In genomic region chr21:44181506-44181905, GRCh38 we compare ENCODE assay signal across 7 cellular contexts. TPM values are rescaled to one million over a fixed set of nuclear protein-coding genes. Genes with fewer than 3 reads are reported as not detected.
A peak's percentile ranks its signal among the peaks of the same experiment; 100 is the strongest.
DNase-seq lines count a peak whose midpoint lies in the region; ATAC-seq, FAIRE-seq and TF ChIP-seq lines count a peak whose summit lies in the region.
"Not testable (repeated sequence)": the region's sequence is repeated elsewhere in the genome, so short reads cannot be mapped to it uniquely, and the experiment has no call there.

No MANE protein-coding gene starts in this region.

- H3K9ac ChIP-seq in endothelial cell of umbilical vein (replicated peaks; ENCODE audit: extremely low read depth, insufficient read depth, low read length): not testable (repeated sequence)

- not testable (repeated sequence) for H3K79me2 ChIP-seq in endothelial cell of umbilical vein (ENCODE audit: control insufficient read depth, insufficient read depth, low read length)

- H3K36me3 ChIP-seq in endothelial cell of umbilical vein (ENCODE audit: control insufficient read depth in 2 of 2, extremely low read depth in 1 of 2, insufficient read depth in 2 of 2, low read length in 2 of 2); lower lobe of right lung; aorta (ENCODE audit: control insufficient read depth in 1 of 2, insufficient read depth in 2 of 2, low read length in 1 of 2): not testable (repeated sequence)

- dilution Hi-C loops in endothelial cell of umbilical vein (cut with MboI; ENCODE audit: extremely low pct_ligation_motif_present, low sequenced_read_pairs): not testable (repeated sequence)

- not testable (repeated sequence) for H3K4me1 ChIP-seq in endothelial cell of umbilical vein (ENCODE audit: control insufficient read depth, extremely low read depth, insufficient read depth, low read length); right cardiac atrium (ENCODE audit: control insufficient read depth, insufficient read depth, low read length); lower lobe of right lung; aorta (ENCODE audit: control insufficient read depth in 1 of 2, insufficient read depth in 2 of 2, low read length in 2 of 2)

- not testable (repeated sequence) for H3K9me3 ChIP-seq in endothelial cell of umbilical vein (replicated peaks; ENCODE audit: control insufficient read depth, insufficient read depth, low read length); right cardiac atrium (ENCODE audit: control insufficient read depth, low read length); lower lobe of right lung; aorta (ENCODE audit: control insufficient read depth, low read length)

- POLR2A ChIA-PET in endothelial cell of umbilical vein (lab: Charles Lee): not testable (repeated sequence)

- intact Hi-C loops in endothelial cell of umbilical vein (cut with micrococcal nuclease); Right ventricle myocardium superior (cut with DNase I); left cardiac atrium (cut with DNase I); right cardiac atrium (cut with DNase I); lower lobe of right lung (cut with DNase I); sciatic nerve (cut with DNase I); aorta (cut with DNase I): not testable (repeated sequence)

- not testable (repeated sequence) for H3K4me3 ChIP-seq in endothelial cell of umbilical vein (replicated peaks in 1 of 3; ENCODE audit: insufficient read depth in 1 of 3, low read depth in 1 of 3, low read length in 3 of 3); right cardiac atrium (ENCODE audit: low read length); lower lobe of right lung; aorta (ENCODE audit: low read length in 2 of 2)

- no CpG with 5 or more reads among the region's 4 CpGs for whole genome bisulfite sequencing in right cardiac atrium
- no CpG with 5 or more reads among the region's 4 CpGs for WGBS in aorta, 2 donors

- peak; percentile 69 for FAIRE-seq in endothelial cell of umbilical vein (lab: Jason Lieb, UNC)

- not testable (repeated sequence) for H3K27ac ChIP-seq in endothelial cell of umbilical vein (ENCODE audit: insufficient read depth, low read depth, low read length); right cardiac atrium (ENCODE audit: low read length); lower lobe of right lung; aorta (ENCODE audit: low read depth in 1 of 2, low read length in 2 of 2)

- H4K20me1 ChIP-seq in endothelial cell of umbilical vein (replicated peaks; ENCODE audit: control insufficient read depth, extremely low read depth, insufficient read depth, low read length): not testable (repeated sequence)

- H3K27me3 ChIP-seq in endothelial cell of umbilical vein (ENCODE audit: control insufficient read depth in 2 of 2, insufficient read depth in 2 of 2, low read length in 2 of 2); right cardiac atrium (ENCODE audit: control insufficient read depth, insufficient read depth); lower lobe of right lung (ENCODE audit: low read depth); aorta (ENCODE audit: control insufficient read depth in 1 of 2, insufficient read depth in 2 of 2, low read length in 1 of 2): not testable (repeated sequence)

- TF ChIP-seq CTCF in endothelial cell of umbilical vein (IDR thresholded peaks at IDR 0.05; ENCODE audit: extremely low read depth in 1 of 2, insufficient read depth in 1 of 2, low read depth in 1 of 2, low read length in 2 of 2); lower lobe of right lung (IDR thresholded peaks at IDR 0.05): not testable (repeated sequence)

- not testable (repeated sequence) for H2AFZ ChIP-seq in endothelial cell of umbilical vein (ENCODE audit: low read depth, low read length)

- CTCF ChIA-PET in endothelial cell of umbilical vein (lab: Charles Lee): not testable (repeated sequence)

- not testable (repeated sequence) for H3K9me1 ChIP-seq in endothelial cell of umbilical vein (replicated peaks; ENCODE audit: control insufficient read depth, extremely low read depth, insufficient read depth, low read length)

- DNase-seq in endothelial cell of umbilical vein (ENCODE audit: low read depth, low spot score); Right ventricle myocardium superior; left cardiac atrium; lower lobe of right lung; sciatic nerve (ENCODE audit: low spot score); aorta: not testable (repeated sequence)
- peak in 2 of 3 donors; percentile 14 to 19 for DNase-seq in right cardiac atrium

- not testable (repeated sequence) for H3K4me2 ChIP-seq in endothelial cell of umbilical vein (ENCODE audit: insufficient read depth, low read length)

- not testable (repeated sequence) for BruUV-seq in endothelial cell of umbilical vein (replicated peaks; lab: Mats Ljungman, UMichigan)

- TF ChIP-seq POLR2A in endothelial cell of umbilical vein (IDR thresholded peaks at IDR 0.05; ENCODE audit: low read depth, low read length): not testable (repeated sequence)

- ATAC-seq in Right ventricle myocardium superior (ENCODE audit: poor library complexity): peak; percentile 80
- ATAC-seq in left cardiac atrium: peak; percentile 65 to 77
- peak; percentile 76 to 77 for ATAC-seq in right cardiac atrium
- peak; percentile 51 to 65 for ATAC-seq in lower lobe of right lung
- peak; percentile 89 for ATAC-seq in sciatic nerve
- peak; percentile 65 for ATAC-seq in aorta (ENCODE audit: low FRiP score)

RNA-seq across cellular contexts. Expression of gene GATD3, which starts 48.0 kb away (rescaled TPM):
- total RNA-seq in endothelial cell of umbilical vein (7.6 and 43.2 TPM in 2 replicates), Right ventricle myocardium superior (146 TPM), left cardiac atrium (10 to 100 TPM in 1 of 2 donors, 1 to 10 TPM in 1; 8.9 to 75.9 TPM), right cardiac atrium (10 to 100 TPM in 3 of 4 donors, 1 to 10 TPM in 1; 7.0 to 83.1 (median 14.1) TPM), lower lobe of right lung (37.1 TPM), sciatic nerve (14.5 TPM), aorta (10 to 100 TPM in 1 of 2 donors, 1 to 10 TPM in 1; 5.8 to 11.8 TPM)
- polyA plus RNA-seq in endothelial cell of umbilical vein (16.3 and 22.3 TPM in 2 replicates), right cardiac atrium (12.1 TPM), aorta (1 to 10 TPM; 5.6 to 6.5 TPM)
- polyA plus RNA-seq in endothelial cell of umbilical vein (2011; cell fraction: cytosol; rRNA removed): 11.8 and 16.1 TPM in 2 replicates
- polyA plus RNA-seq in endothelial cell of umbilical vein (2011; cell fraction: nucleus; rRNA removed): 48.9 and 62.3 TPM in 2 replicates
- 27.0 and 43.5 TPM in 2 replicates for polyA plus RNA-seq in endothelial cell of umbilical vein (2012)
- polyA minus RNA-seq in endothelial cell of umbilical vein: 6.8 and 25.7 TPM in 2 replicates
- 17.3 TPM for polyA minus RNA-seq in endothelial cell of umbilical vein (2011; cell fraction: cytosol; rRNA and poly(A)+ RNA removed)
- polyA minus RNA-seq in endothelial cell of umbilical vein (2011; cell fraction: nucleus; rRNA and poly(A)+ RNA removed): 11.1 and 15.4 TPM in 2 replicates

RNA-seq across cellular contexts. Expression of gene ICOSLG, which starts 59.2 kb away (rescaled TPM):
- 2.9 and 3.4 TPM in 2 replicates for total RNA-seq in endothelial cell of umbilical vein
- 0.91 and 1.7 TPM in 2 replicates for polyA plus RNA-seq in endothelial cell of umbilical vein
- polyA plus RNA-seq in endothelial cell of umbilical vein (2011; cell fraction: cytosol; rRNA removed): 1.3 and 1.9 TPM in 2 replicates
- 2.0 and 2.2 TPM in 2 replicates for polyA plus RNA-seq in endothelial cell of umbilical vein (2011; cell fraction: nucleus; rRNA removed)
- polyA plus RNA-seq in endothelial cell of umbilical vein (2012): 2.1 and 6.6 TPM in 2 replicates
- polyA minus RNA-seq in endothelial cell of umbilical vein: 1.3 and 2.2 TPM in 2 replicates
- 1.4 TPM for polyA minus RNA-seq in endothelial cell of umbilical vein (2011; cell fraction: cytosol; rRNA and poly(A)+ RNA removed)
- 1.2 and 2.4 TPM in 2 replicates for polyA minus RNA-seq in endothelial cell of umbilical vein (2011; cell fraction: nucleus; rRNA and poly(A)+ RNA removed)
- 4.3 TPM for total RNA-seq in Right ventricle myocardium superior
- 1 to 10 TPM; 6.1 to 6.4 TPM for total RNA-seq in left cardiac atrium
- total RNA-seq in right cardiac atrium: 1 to 10 TPM in 2 of 4 donors, under 1 TPM in 2; 0.60 to 4.6 (median 1.7) TPM
- polyA plus RNA-seq in right cardiac atrium: 0.57 TPM
- total RNA-seq in lower lobe of right lung: 11.6 TPM
- 5.3 TPM for total RNA-seq in sciatic nerve
- 1 to 10 TPM; 3.1 to 3.9 TPM for total RNA-seq in aorta
- under 1 TPM; 0.56 to 0.63 TPM for polyA plus RNA-seq in aorta
